21 cellular contexts compared by ENCODE assay signal in the genomic region with DNA sequence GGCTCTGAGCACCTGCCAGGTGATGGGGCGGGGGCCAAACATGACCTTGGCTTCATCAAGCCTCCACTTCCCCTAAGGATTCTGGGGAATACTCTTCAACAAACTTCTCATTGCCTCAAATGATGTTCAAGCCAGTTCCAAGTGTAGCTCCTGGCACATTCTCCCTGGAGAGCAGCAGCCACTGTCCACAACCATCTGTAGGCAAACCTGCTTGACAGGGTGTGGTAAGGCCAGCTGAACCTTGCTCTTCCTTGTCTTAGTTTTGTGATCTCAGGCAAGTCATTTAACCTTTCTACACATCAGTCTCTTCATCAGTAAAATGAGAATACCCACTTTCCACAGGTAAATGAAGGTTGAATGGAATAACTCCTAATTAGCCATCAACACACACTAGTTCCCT.
DNase-seq lines count a peak whose midpoint lies in the region; ATAC-seq and TF ChIP-seq lines count a peak whose summit lies in the region.
"Had no signal": no experiment of that assay in that cellular context is flagged by ENCODE, and none has a peak within 500 bp of the region (broad histone marks: within the 10 kb centered on the region; RNA-seq: fewer than 3 reads in every experiment).

No MANE protein-coding gene starts in this region.

- H3K4me1 ChIP-seq in PC-3 (ENCODE audit: insufficient read depth, low read length) = peaks cover 24% of the 10 kb centered on the region
- H3K4me1 ChIP-seq in trophoblast cell (ENCODE audit: control insufficient read depth in 1 of 2, insufficient read depth in 2 of 2, low read length in 2 of 2) = peaks cover 17 to 21% of the 10 kb centered on the region in 2 experiments
- H3K4me1 ChIP-seq in heart right ventricle = peaks cover 0 to 11% (median 0%) of the 10 kb centered on the region in 9 donors
- H3K4me1 ChIP-seq: BLaER1, Caco-2 had no signal

- no peaks in the 10 kb centered on the region for H3K27me3 Mint-ChIP-seq in activated T-cell treated with anti-CD3 and anti-CD28 coated beads, Interleukin-2, amount 50 U/mL, for 24 hours
- H3K27me3 Mint-ChIP-seq: B cell had no signal

- H2BK12ac ChIP-seq in trophoblast cell (ENCODE audit: low read length) = peak overlapping the region; percentile 70

- H3K23ac ChIP-seq in trophoblast cell (ENCODE audit: low read length) = no peak overlapping the region

- H3K4me2 ChIP-seq in PC-3 (ENCODE audit: low read length) = peak overlapping the region; percentile 41
- H3K4me2 ChIP-seq in trophoblast cell (ENCODE audit: low read length) = no peak overlapping the region
- H3K4me2 ChIP-seq: BLaER1 had no signal

- peak overlapping the region; percentile 25 for H3K18ac ChIP-seq in trophoblast cell (ENCODE audit: low read length)

- H3K27ac ChIP-seq in PC-3 (ENCODE audit: low read length) = peak overlapping the region; percentile 42
- H3K27ac ChIP-seq in trophoblast cell (ENCODE audit: low read depth, low read length) = peak overlapping the region; percentile 2
- H3K27ac ChIP-seq in heart right ventricle = no peak overlapping the region
- H3K27ac ChIP-seq: 22Rv1, BLaER1, C4-2B, GM23248 had no signal

- H3K79me2 ChIP-seq in PC-3 (ENCODE audit: low read length) (no peaks in the 10 kb centered on the region), trophoblast cell (ENCODE audit: control insufficient read depth, insufficient read depth, low read length, poor library complexity) (no peaks in the 10 kb centered on the region)

- H3K9me3 Mint-ChIP-seq in activated T-cell treated with anti-CD3 and anti-CD28 coated beads, Interleukin-2, amount 50 U/mL, for 24 hours = no peaks in the 10 kb centered on the region

- peak overlapping the region; percentile 74 for H2BK120ac ChIP-seq in trophoblast cell (ENCODE audit: insufficient read depth, low read length, poor library complexity)

- H2AK5ac ChIP-seq in trophoblast cell (ENCODE audit: low read length) = peak overlapping the region; percentile 79

- no peaks in the 10 kb centered on the region for H3F3A ChIP-seq in PC-3 (ENCODE audit: low read length, unreplicated experiment)

- H3K9me2 ChIP-seq in PC-3 (replicated peaks; ENCODE audit: low read length) = no peaks in the 10 kb centered on the region

- ATAC-seq in PC-3 = no peak
- no peak for ATAC-seq in left colon
- no peak for ATAC-seq in heart right ventricle
- ATAC-seq: CD8-positive, alpha-beta T cell had no signal

- no peak overlapping the region for H3K27ac Mint-ChIP-seq in activated T-cell treated with anti-CD3 and anti-CD28 coated beads, Interleukin-2, amount 50 U/mL, for 24 hours
- H3K27ac Mint-ChIP-seq: B cell; CD4-positive, CD25-positive, alpha-beta regulatory T cell; CD8-positive, alpha-beta T cell had no signal

- intact Hi-C loops in PC-3 (cut with micrococcal nuclease) = no loop called here
- intact Hi-C loops in left colon (cut with DNase I, micrococcal nuclease) = no loop called here
- intact Hi-C loops in heart right ventricle (cut with DNase I) = no loop called here

- no peak overlapping the region for H3K4ac ChIP-seq in trophoblast cell (ENCODE audit: low read depth, low read length)

- H3K27me3 ChIP-seq in PC-3 (ENCODE audit: low read length) (no peaks in the 10 kb centered on the region), trophoblast cell (ENCODE audit: insufficient read depth, low read length) (no peaks in the 10 kb centered on the region), heart right ventricle (no peaks in the 10 kb centered on the region)
- H3K27me3 ChIP-seq: BLaER1 had no signal

- H3K4me3 ChIP-seq in PC-3 (ENCODE audit: low read length) (no peak overlapping the region), trophoblast cell (ENCODE audit: low read depth, low read length) (no peak overlapping the region), heart right ventricle (no peak overlapping the region)
- H3K4me3 ChIP-seq: BLaER1, GM23248 had no signal

- no peaks in the 10 kb centered on the region for H3K36me3 ChIP-seq in PC-3 (ENCODE audit: low read depth, low read length)
- H3K36me3 ChIP-seq in trophoblast cell (ENCODE audit: control insufficient read depth in 1 of 2, insufficient read depth in 2 of 2, low read length in 2 of 2) = no peaks in the 10 kb centered on the region
- no peaks in the 10 kb centered on the region for H3K36me3 ChIP-seq in heart right ventricle

- CTCF ChIA-PET in PC-3 (lab: Charles Lee) = no interaction called here

- WGBS in trophoblast cell (ENCODE audit: extremely low coverage, insufficient coverage, insufficient read length) = no CpG with 5 or more reads among the region's 1 CpG
- 93 to 96% methylated on average over 1 of the region's 1 CpG for WGBS in heart right ventricle, 2 donors

- H4K91ac ChIP-seq in trophoblast cell (ENCODE audit: low read depth, low read length) = peak overlapping the region; percentile 90

- no peaks in the 10 kb centered on the region for H3K36me3 Mint-ChIP-seq in activated T-cell treated with anti-CD3 and anti-CD28 coated beads, Interleukin-2, amount 50 U/mL, for 24 hours (ENCODE audit: low read depth)
- H3K36me3 Mint-ChIP-seq: CD4-positive, CD25-positive, alpha-beta regulatory T cell; CD8-positive, alpha-beta T cell had no signal

- H3K9ac ChIP-seq in PC-3 (ENCODE audit: low read length) (no peak overlapping the region), trophoblast cell (ENCODE audit: low read length) (no peak overlapping the region)
- H3K9ac ChIP-seq: BLaER1, GM23248 had no signal

- no peaks in the 10 kb centered on the region for H4K20me1 ChIP-seq in PC-3 (ENCODE audit: low read length)
- H4K20me1 ChIP-seq: BLaER1 had no signal

- no peak overlapping the region for H4K12ac ChIP-seq in trophoblast cell (ENCODE audit: low read depth, low read length)

- H2AFZ ChIP-seq in PC-3 (ENCODE audit: low read length) = no peak overlapping the region
- H2AFZ ChIP-seq in trophoblast cell (ENCODE audit: insufficient read depth, low read length, poor library complexity) = no peak overlapping the region
- H2AFZ ChIP-seq: GM23248 had no signal

- POLR2A ChIA-PET in PC-3 (lab: Charles Lee; ENCODE audit: unreplicated experiment) = no interaction called here

- TF ChIP-seq CTCF in PC-3 (conservative IDR thresholded peaks at IDR 0.05; ENCODE audit: low read depth, low read length) (no peak), heart right ventricle (IDR thresholded peaks at IDR 0.05) (no peak)

- peak overlapping the region; percentile 66 for H2BK5ac ChIP-seq in trophoblast cell (ENCODE audit: low read depth, low read length, poor library complexity)

- no TSS peak for BruUV-seq in PC-3 (replicated peaks; lab: Mats Ljungman, UMichigan)

- H4K8ac ChIP-seq in trophoblast cell (ENCODE audit: low read depth, low read length) = peak overlapping the region; percentile 40

- H3K14ac ChIP-seq in trophoblast cell (ENCODE audit: low read length) = peak overlapping the region; percentile 65

- peaks cover 27% of the 10 kb centered on the region for H3K79me1 ChIP-seq in trophoblast cell (ENCODE audit: low read length)

- no peaks in the 10 kb centered on the region for H3K4me1 Mint-ChIP-seq in activated T-cell treated with anti-CD3 and anti-CD28 coated beads, Interleukin-2, amount 50 U/mL, for 24 hours (ENCODE audit: low read depth)
- H3K4me1 Mint-ChIP-seq: B cell; CD4-positive, CD25-positive, alpha-beta regulatory T cell had no signal

- no peak overlapping the region for H3K4me3 Mint-ChIP-seq in activated T-cell treated with anti-CD3 and anti-CD28 coated beads, Interleukin-2, amount 50 U/mL, for 24 hours
- H3K4me3 Mint-ChIP-seq: B cell; CD4-positive, CD25-positive, alpha-beta regulatory T cell; CD8-positive, alpha-beta T cell had no signal

- H3K9me3 ChIP-seq in PC-3 (ENCODE audit: low read length) (no peaks in the 10 kb centered on the region), trophoblast cell (ENCODE audit: insufficient read depth, low read depth, low read length) (no peaks in the 10 kb centered on the region), heart right ventricle (peaks cover 0 to 8% (median 0%) of the 10 kb centered on the region in 11 donors)
- H3K9me3 ChIP-seq: Caco-2 had no signal

- DNase-seq in DMS53 (lab: John Stamatoyannopoulos, UW) (peak; percentile 23), DMS53 treated with DMSO at 0.1 percent for 48 hours (lab: John Stamatoyannopoulos, UW; ENCODE audit: unreplicated experiment) (no peak), PC-3 (peak; percentile 50), islet precursor cell (peak; percentile 55), trophoblast cell (peak in 1 of 2 donors; percentile 34), left colon (no peak), heart right ventricle (no peak)
- no peak for DNase-seq in activated T-cell treated with anti-CD3 and anti-CD28 coated beads, Interleukin-2, amount 50 U/mL, for 24 hours
- DNase-seq: Caco-2; CD4-positive, CD25-positive, alpha-beta regulatory T cell; CD8-positive, alpha-beta T cell; DMS153; DMS79 treated with DMSO at 0.1 percent for 48 hours; GF-D8; GM23248; H7; HCEC 1CT had no signal

Comparison
In these comparisons a context has a peak if more than half of its experiments do, and no peak if none do; other contexts are left out.
1. DNase-seq: peak in DMS53 (single experiment), PC-3 (single experiment) and islet precursor cell (single experiment); none in DMS53 treated with DMSO at 0.1 percent for 48 hours (single experiment), activated T-cell treated with anti-CD3 and anti-CD28 coated beads, Interleukin-2, amount 50 U/mL, for 24 hours (single experiment), left colon (0 of 2) and heart right ventricle (0 of 2).
2. H3K27ac ChIP-seq: peak in PC-3 (single experiment) and trophoblast cell (single experiment); none in heart right ventricle (0 of 10).